Comparison of ENCODE assay signal across 8 cellular contexts in genomic region chr20:59007758-59008511, GRCh38. TPM values are rescaled to one million over a fixed set of nuclear protein-coding genes. Genes with fewer than 3 reads are reported as not detected.
A peak's percentile ranks its signal among the peaks of the same experiment; 100 is the strongest.
DNase-seq lines count a peak whose midpoint lies in the region; ATAC-seq and TF ChIP-seq lines count a peak whose summit lies in the region.

No MANE protein-coding gene starts in this region.

- no peaks in the 10 kb centered on the region for H3K27me3 ChIP-seq in layer of hippocampus (ENCODE audit: control insufficient read depth, insufficient read depth, low read length)
- H3K27me3 ChIP-seq in thoracic aorta (replicated peaks; ENCODE audit: insufficient read depth), result no peaks in the 10 kb centered on the region
- no peaks in the 10 kb centered on the region for H3K27me3 ChIP-seq in WERI-Rb-1 (ENCODE audit: insufficient read depth, low read depth, severe bottlenecking)

- H3K4me1 Mint-ChIP-seq in activated T-helper 1 cell treated with anti-CD3 and anti-CD28 coated beads, Interleukin-12 subunit alpha, Interleukin-12 subunit beta, Interleukin-2, Interleukin-4 antibody, amounts not matched to agents 30 ng/mL and 10 ng/mL and 1 ng/mL, durations not matched to agents 14 hours and 24 hours and 36 hours (ENCODE audit: low read depth), result peaks cover 40% of the 10 kb centered on the region

- H3K9me3 ChIP-seq in thoracic aorta (no peaks in the 10 kb centered on the region), WERI-Rb-1 (ENCODE audit: severe bottlenecking) (no peaks in the 10 kb centered on the region)

- H3K27ac Mint-ChIP-seq in activated T-helper 1 cell treated with anti-CD3 and anti-CD28 coated beads, Interleukin-12 subunit alpha, Interleukin-12 subunit beta, Interleukin-2, Interleukin-4 antibody, amounts not matched to agents 30 ng/mL and 10 ng/mL and 1 ng/mL, durations not matched to agents 14 hours and 24 hours and 36 hours, result peak overlapping the region; percentile 83

- peak; percentile 35 for ATAC-seq in GM19397 (IDR thresholded peaks at IDR 0.05; ENCODE audit: unreplicated experiment)
- ATAC-seq in HG03442 (IDR thresholded peaks at IDR 0.05; ENCODE audit: unreplicated experiment), result peak; percentile 28
- ATAC-seq in thoracic aorta (ENCODE audit: insufficient number of reproducible peaks, low FRiP score, low read depth), result no peak

- H3K9me3 Mint-ChIP-seq in activated T-helper 1 cell treated with anti-CD3 and anti-CD28 coated beads, Interleukin-12 subunit alpha, Interleukin-12 subunit beta, Interleukin-2, Interleukin-4 antibody, amounts not matched to agents 30 ng/mL and 10 ng/mL and 1 ng/mL, durations not matched to agents 14 hours and 24 hours and 36 hours, result no peaks in the 10 kb centered on the region

- peaks cover 34 to 60% of the 10 kb centered on the region in 2 donors for H3K4me1 ChIP-seq in thoracic aorta (ENCODE audit: control insufficient read depth in 1 of 2, low read depth in 2 of 2)

- H3K4me3 ChIP-seq in thoracic aorta (peak overlapping the region; percentile 81), WERI-Rb-1 (ENCODE audit: low read depth, low read length) (no peak overlapping the region)

- peak overlapping the region; percentile 81 for H3K4me3 Mint-ChIP-seq in activated T-helper 1 cell treated with anti-CD3 and anti-CD28 coated beads, Interleukin-12 subunit alpha, Interleukin-12 subunit beta, Interleukin-2, Interleukin-4 antibody, amounts not matched to agents 30 ng/mL and 10 ng/mL and 1 ng/mL, durations not matched to agents 14 hours and 24 hours and 36 hours

- no peaks in the 10 kb centered on the region for H3K27me3 Mint-ChIP-seq in activated T-helper 1 cell treated with anti-CD3 and anti-CD28 coated beads, Interleukin-12 subunit alpha, Interleukin-12 subunit beta, Interleukin-2, Interleukin-4 antibody, amounts not matched to agents 30 ng/mL and 10 ng/mL and 1 ng/mL, durations not matched to agents 14 hours and 24 hours and 36 hours (ENCODE audit: insufficient read depth)

- TF ChIP-seq CTCF in thoracic aorta (IDR thresholded peaks at IDR 0.05), result no peak
- no peak for TF ChIP-seq CTCF in WERI-Rb-1 (IDR thresholded peaks at IDR 0.05; ENCODE audit: low read depth, low read length)

- peaks cover 3% of the 10 kb centered on the region for H3K36me3 ChIP-seq in thoracic aorta
- H3K36me3 ChIP-seq in WERI-Rb-1, result no peaks in the 10 kb centered on the region

- DNase-seq in CD1c-positive myeloid dendritic cell (ENCODE audit: extremely low spot score), result peak; percentile 96
- DNase-seq in activated T-helper 1 cell treated with anti-CD3 and anti-CD28 coated beads, Interleukin-12 subunit alpha, Interleukin-12 subunit beta, Interleukin-2, Interleukin-4 antibody, amounts not matched to agents 30 ng/mL and 10 ng/mL and 1 ng/mL, durations not matched to agents 14 hours and 24 hours and 36 hours (ENCODE audit: low spot score), result no peak
- no peak for DNase-seq in thoracic aorta (ENCODE audit: low spot score)
- no peak for DNase-seq in WERI-Rb-1
- no peak for DNase-seq in SW 1271 (lab: John Stamatoyannopoulos, UW)

- intact Hi-C loops in activated T-helper 1 cell treated with anti-CD3 and anti-CD28 coated beads, Interleukin-12 subunit alpha, Interleukin-12 subunit beta, Interleukin-2, Interleukin-4 antibody, amounts not matched to agents 30 ng/mL and 10 ng/mL and 1 ng/mL, durations not matched to agents 14 hours and 24 hours and 36 hours (cut with micrococcal nuclease), result loop anchor here (1.0 kb wide), 2 partner anchors 24 to 27 kb away; partner anchors contain the start of genes ATP5F1E and NELFCD

- peak overlapping the region; percentile 78 for H3K27ac ChIP-seq in layer of hippocampus (ENCODE audit: low read depth, low read length)
- peak overlapping the region; percentile 82 to 89 for H3K27ac ChIP-seq in thoracic aorta
- no peak overlapping the region for H3K27ac ChIP-seq in WERI-Rb-1

- H3K36me3 Mint-ChIP-seq in activated T-helper 1 cell treated with anti-CD3 and anti-CD28 coated beads, Interleukin-12 subunit alpha, Interleukin-12 subunit beta, Interleukin-2, Interleukin-4 antibody, amounts not matched to agents 30 ng/mL and 10 ng/mL and 1 ng/mL, durations not matched to agents 14 hours and 24 hours and 36 hours (ENCODE audit: low read depth), result peaks cover 12% of the 10 kb centered on the region

RNA-seq across cellular contexts. Expression of gene CTSZ, which starts 0.9 kb away (rescaled TPM):
- total RNA-seq in activated T-helper 1 cell treated with anti-CD3 and anti-CD28 coated beads, Interleukin-12 subunit alpha, Interleukin-12 subunit beta, Interleukin-2, Interleukin-4 antibody, amounts not matched to agents 30 ng/mL and 10 ng/mL and 1 ng/mL, durations not matched to agents 14 hours and 24 hours and 36 hours, result 46.4 and 54.1 TPM in 2 replicates
- total RNA-seq in thoracic aorta, result 100 to 1,000 TPM; 242 to 436 TPM

RNA-seq across cellular contexts. Expression of gene TUBB1, which starts 11.3 kb away (rescaled TPM):
- not detected in 2 replicates for total RNA-seq in activated T-helper 1 cell treated with anti-CD3 and anti-CD28 coated beads, Interleukin-12 subunit alpha, Interleukin-12 subunit beta, Interleukin-2, Interleukin-4 antibody, amounts not matched to agents 30 ng/mL and 10 ng/mL and 1 ng/mL, durations not matched to agents 14 hours and 24 hours and 36 hours
- total RNA-seq in thoracic aorta, result under 1 TPM in 1 of 2 donors, not detected in 1; 0.54 TPM

RNA-seq across cellular contexts. Expression of gene ATP5F1E, which starts 24.2 kb away (rescaled TPM):
- total RNA-seq in activated T-helper 1 cell treated with anti-CD3 and anti-CD28 coated beads, Interleukin-12 subunit alpha, Interleukin-12 subunit beta, Interleukin-2, Interleukin-4 antibody, amounts not matched to agents 30 ng/mL and 10 ng/mL and 1 ng/mL, durations not matched to agents 14 hours and 24 hours and 36 hours, result 81.3 and 84.6 TPM in 2 replicates
- 10 to 100 TPM; 16.8 to 21.1 TPM for total RNA-seq in thoracic aorta

RNA-seq across cellular contexts. Expression of gene NELFCD, which starts 26.9 kb away (rescaled TPM):
- 121 and 135 TPM in 2 replicates for total RNA-seq in activated T-helper 1 cell treated with anti-CD3 and anti-CD28 coated beads, Interleukin-12 subunit alpha, Interleukin-12 subunit beta, Interleukin-2, Interleukin-4 antibody, amounts not matched to agents 30 ng/mL and 10 ng/mL and 1 ng/mL, durations not matched to agents 14 hours and 24 hours and 36 hours
- total RNA-seq in thoracic aorta, result 10 to 100 TPM; 50.9 to 52.6 TPM

RNA-seq across cellular contexts. Expression of gene PRELID3B, which starts 34.7 kb away (rescaled TPM):
- 121 and 123 TPM in 2 replicates for total RNA-seq in activated T-helper 1 cell treated with anti-CD3 and anti-CD28 coated beads, Interleukin-12 subunit alpha, Interleukin-12 subunit beta, Interleukin-2, Interleukin-4 antibody, amounts not matched to agents 30 ng/mL and 10 ng/mL and 1 ng/mL, durations not matched to agents 14 hours and 24 hours and 36 hours
- total RNA-seq in thoracic aorta, result 10 to 100 TPM; 25.5 to 30.5 TPM
